ENCODE assay signal across 8 cellular contexts in genomic region chr9:93003552-93004407, GRCh38. TPM values are rescaled to one million over a fixed set of nuclear protein-coding genes. Genes with fewer than 3 reads are reported as not detected.
DNase-seq lines count a peak whose midpoint lies in the region; ATAC-seq and TF ChIP-seq lines count a peak whose summit lies in the region.

No MANE protein-coding gene starts in this region.

- H3K9me3 ChIP-seq in endodermal cell (ENCODE audit: control insufficient read depth, low read length) = no peaks in the 10 kb centered on the region
- H3K9me3 ChIP-seq in naive thymus-derived CD4-positive, alpha-beta T cell (ENCODE audit: control insufficient read depth in 2 of 3, low read length in 3 of 3) = peaks cover 0 to 8% (median 0%) of the 10 kb centered on the region in 3 experiments

- H3K27ac Mint-ChIP-seq in activated CD8-positive, alpha-beta T cell treated with anti-CD3 and anti-CD28 coated beads for 36 hours = peak overlapping the region; percentile 92
- H3K27ac Mint-ChIP-seq in endodermal cell = no peak overlapping the region
- H3K27ac Mint-ChIP-seq in naive thymus-derived CD4-positive, alpha-beta T cell = peak overlapping the region; percentile 81 to 98 (median 91)

- intact Hi-C loops in activated CD8-positive, alpha-beta T cell treated with anti-CD3 and anti-CD28 coated beads for 36 hours (cut with micrococcal nuclease) = loop anchor here (5.0 kb wide), 1 partner anchor 46 kb away; no protein-coding TSS in a partner anchor
- intact Hi-C loops in naive thymus-derived CD4-positive, alpha-beta T cell (cut with micrococcal nuclease) = loop anchor here (1.0 to 5.0 kb wide), 9 partner anchors 9 to 299 kb away; partner anchors contain the start of gene CARD19 (in 1 of the 2)

- no peak overlapping the region for H3K9ac ChIP-seq in endodermal cell (ENCODE audit: extremely low read depth, low read length, poor library complexity, severe bottlenecking)

- H3K9me3 Mint-ChIP-seq in activated CD8-positive, alpha-beta T cell treated with anti-CD3 and anti-CD28 coated beads for 36 hours = peaks cover 8% of the 10 kb centered on the region
- peaks cover 21% of the 10 kb centered on the region for H3K9me3 Mint-ChIP-seq in endodermal cell
- H3K9me3 Mint-ChIP-seq in naive thymus-derived CD4-positive, alpha-beta T cell = peaks cover 0 to 21% (median 4%) of the 10 kb centered on the region in 11 donors

- H3K4me3 Mint-ChIP-seq in activated CD8-positive, alpha-beta T cell treated with anti-CD3 and anti-CD28 coated beads for 36 hours = no peak overlapping the region
- H3K4me3 Mint-ChIP-seq in endodermal cell = no peak overlapping the region
- H3K4me3 Mint-ChIP-seq in naive thymus-derived CD4-positive, alpha-beta T cell = peak overlapping the region in 9 of 10 donors; percentile 54 to 72 (median 69)

- peaks cover 72% of the 10 kb centered on the region for H3K36me3 Mint-ChIP-seq in activated CD8-positive, alpha-beta T cell treated with anti-CD3 and anti-CD28 coated beads for 36 hours (ENCODE audit: low read depth)
- H3K36me3 Mint-ChIP-seq in endodermal cell (ENCODE audit: low read depth) = no peaks in the 10 kb centered on the region
- H3K36me3 Mint-ChIP-seq in naive thymus-derived CD4-positive, alpha-beta T cell = peaks cover 4 to 64% (median 46%) of the 10 kb centered on the region in 5 donors

- H3K4me1 Mint-ChIP-seq in activated CD8-positive, alpha-beta T cell treated with anti-CD3 and anti-CD28 coated beads for 36 hours (ENCODE audit: low read depth) = peaks cover 49% of the 10 kb centered on the region
- no peaks in the 10 kb centered on the region for H3K4me1 Mint-ChIP-seq in endodermal cell
- peaks cover 38 to 76% (median 67%) of the 10 kb centered on the region in 7 donors for H3K4me1 Mint-ChIP-seq in naive thymus-derived CD4-positive, alpha-beta T cell

- no peaks in the 10 kb centered on the region for H3K36me3 ChIP-seq in BJ (ENCODE audit: control insufficient read depth, insufficient read depth, low read length)
- H3K36me3 ChIP-seq in endodermal cell (ENCODE audit: control insufficient read depth, insufficient read depth, low read length) = no peaks in the 10 kb centered on the region
- peaks cover 39 to 66% (median 44%) of the 10 kb centered on the region in 3 experiments for H3K36me3 ChIP-seq in naive thymus-derived CD4-positive, alpha-beta T cell (ENCODE audit: control insufficient read depth in 2 of 3, insufficient read depth in 3 of 3, low read length in 3 of 3)

- ATAC-seq in GM19438 (IDR thresholded peaks at IDR 0.05; ENCODE audit: low read depth, unreplicated experiment) (peak; percentile 78), HG03196 (IDR thresholded peaks at IDR 0.05; ENCODE audit: unreplicated experiment) (no peak)
- ATAC-seq in activated CD8-positive, alpha-beta T cell treated with anti-CD3 and anti-CD28 coated beads for 36 hours = peak; percentile 93
- peak; percentile 88 for ATAC-seq in naive thymus-derived CD4-positive, alpha-beta T cell

- H3K4me1 ChIP-seq in endodermal cell (ENCODE audit: control insufficient read depth, insufficient read depth, low read length) = no peaks in the 10 kb centered on the region
- H3K4me1 ChIP-seq in naive thymus-derived CD4-positive, alpha-beta T cell (ENCODE audit: control insufficient read depth in 2 of 2, insufficient read depth in 2 of 2, low read length in 2 of 2) = peaks cover 47 to 60% of the 10 kb centered on the region in 2 donors

- CTCF ChIA-PET in BJ (lab: Yijun Ruan, JAX) = interaction anchor here (0.6 to 3.0 kb wide), 18 partner anchors 9 to 316 kb away, joined by 3 to 24 read pairs (median 4); no protein-coding TSS in a partner anchor
- CTCF ChIA-PET in activated CD8-positive, alpha-beta T cell treated with anti-CD3 and anti-CD28 coated beads for 36 hours (lab: Charles Lee) = interaction anchor here (0.7 to 5.7 kb wide), 47 partner anchors 11 to 563 kb away, joined by 3 to 75 read pairs (median 4); no protein-coding TSS in a partner anchor
- CTCF ChIA-PET in naive thymus-derived CD4-positive, alpha-beta T cell (lab: Charles Lee) = interaction anchor here (0.7 to 4.1 kb wide), 33 partner anchors 9 to 299 kb away, joined by 3 to 17 read pairs (median 4); no protein-coding TSS in a partner anchor

- 61 to 67% methylated on average over 22 to 28 of the region's 28 CpGs for WGBS in endodermal cell (ENCODE audit: insufficient coverage in 1 of 2, insufficient read length in 1 of 2), 2 experiments

- H3K4me3 ChIP-seq in BJ (ENCODE audit: low read depth, low read length) (no peak overlapping the region), endodermal cell (ENCODE audit: low read length) (no peak overlapping the region)
- H3K4me3 ChIP-seq in naive thymus-derived CD4-positive, alpha-beta T cell (ENCODE audit: low read length) = peak overlapping the region; percentile 21

- no peak for DNase-seq in BJ (ENCODE audit: low read depth)
- peak; percentile 39 to 72 for DNase-seq in NCI-H526 (lab: John Stamatoyannopoulos, UW)
- peak; percentile 79 for DNase-seq in activated CD8-positive, alpha-beta T cell treated with anti-CD3 and anti-CD28 coated beads for 36 hours
- DNase-seq in endodermal cell = peak; percentile 89
- peak in 8 of 9 donors; percentile 55 to 77 (median 70) for DNase-seq in naive thymus-derived CD4-positive, alpha-beta T cell
- peak; percentile 53 for DNase-seq in stimulated activated naive CD4-positive, alpha-beta T cell treated with Interleukin-2 at 50 U/mL for 16 hours (lab: John Stamatoyannopoulos, UW)

- H3K27me3 Mint-ChIP-seq in activated CD8-positive, alpha-beta T cell treated with anti-CD3 and anti-CD28 coated beads for 36 hours = no peaks in the 10 kb centered on the region
- H3K27me3 Mint-ChIP-seq in endodermal cell (ENCODE audit: insufficient read depth) = peaks cover 3% of the 10 kb centered on the region
- H3K27me3 Mint-ChIP-seq in naive thymus-derived CD4-positive, alpha-beta T cell = no peaks in the 10 kb centered on the region

- TF ChIP-seq CTCF in BJ (IDR thresholded peaks at IDR 0.05; ENCODE audit: insufficient read depth, low read depth, low read length) = peak; percentile 71
- peak; percentile 88 for TF ChIP-seq CTCF in activated CD8-positive, alpha-beta T cell treated with anti-CD3 and anti-CD28 coated beads for 36 hours (IDR thresholded peaks at IDR 0.05)
- peak; percentile 83 for TF ChIP-seq CTCF in endodermal cell (conservative IDR thresholded peaks at IDR 0.05)

- no peaks in the 10 kb centered on the region; the same call in 1 of the 2 replicates for H3K27me3 ChIP-seq in BJ (ENCODE audit: control insufficient read depth, insufficient read depth, low read length)
- no peaks in the 10 kb centered on the region for H3K27me3 ChIP-seq in endodermal cell (ENCODE audit: control insufficient read depth, insufficient read depth, low read length, poor library complexity, severe bottlenecking)
- no peaks in the 10 kb centered on the region for H3K27me3 ChIP-seq in naive thymus-derived CD4-positive, alpha-beta T cell (ENCODE audit: control insufficient read depth in 2 of 2, insufficient read depth in 2 of 2, low read length in 2 of 2)

- no peak overlapping the region for H3K27ac ChIP-seq in endodermal cell (ENCODE audit: low read depth, low read length)
- peak overlapping the region; percentile 56 for H3K27ac ChIP-seq in naive thymus-derived CD4-positive, alpha-beta T cell (ENCODE audit: low read depth, low read length)

- POLR2A ChIA-PET in BJ (lab: Charles Lee) = no interaction called here
- POLR2A ChIA-PET in activated CD8-positive, alpha-beta T cell treated with anti-CD3 and anti-CD28 coated beads for 36 hours (lab: Charles Lee) = interaction anchor here (0.8 to 2.1 kb wide), 8 partner anchors 12 to 140 kb away, joined by 3 to 9 read pairs (median 4); no protein-coding TSS in a partner anchor
- POLR2A ChIA-PET in naive thymus-derived CD4-positive, alpha-beta T cell (lab: Charles Lee) = interaction anchor here (0.8 to 7.5 kb wide), 25 partner anchors 8 to 130 kb away, joined by 3 to 113 read pairs (median 5); partner anchors contain the start of gene NINJ1

RNA-seq across cellular contexts. Expression of gene SUSD3, which starts 54.7 kb away (rescaled TPM):
- polyA plus RNA-seq in BJ (2011; rRNA removed) = 0.98 and 1.9 TPM in 2 replicates
- 0.57 and 1.6 TPM in 2 replicates for polyA minus RNA-seq in BJ (2011; rRNA and poly(A)+ RNA removed)
- 10 to 100 TPM; 34.6 to 36.7 TPM for total RNA-seq in activated CD8-positive, alpha-beta T cell treated with anti-CD3 and anti-CD28 coated beads for 36 hours
- total RNA-seq in endodermal cell = 1 to 10 TPM; 5.1 to 5.9 TPM
- polyA plus RNA-seq in endodermal cell (2013, experiment 1 of 2) = 3.1 TPM
- 2.7 TPM for polyA plus RNA-seq in endodermal cell (2013, experiment 2 of 2)
- 10 to 100 TPM; 62.8 to 83.5 (median 68.7) TPM for total RNA-seq in naive thymus-derived CD4-positive, alpha-beta T cell
- 100 to 1,000 TPM; 186 to 315 TPM for polyA plus RNA-seq in naive thymus-derived CD4-positive, alpha-beta T cell

RNA-seq across cellular contexts. Expression of gene FGD3, which starts 56.5 kb away (rescaled TPM):
- polyA plus RNA-seq in BJ (2011; rRNA removed) = not detected in 2 replicates
- not detected in 2 replicates for polyA minus RNA-seq in BJ (2011; rRNA and poly(A)+ RNA removed)
- 10 to 100 TPM; 41.6 to 43.5 TPM for total RNA-seq in activated CD8-positive, alpha-beta T cell treated with anti-CD3 and anti-CD28 coated beads for 36 hours
- 1 to 10 TPM; 1.4 to 1.9 TPM for total RNA-seq in endodermal cell
- polyA plus RNA-seq in endodermal cell (2013, experiment 1 of 2) = 0.96 TPM
- polyA plus RNA-seq in endodermal cell (2013, experiment 2 of 2) = 0.62 TPM
- 100 to 1,000 TPM; 141 to 341 (median 193) TPM for total RNA-seq in naive thymus-derived CD4-positive, alpha-beta T cell
- 100 to 1,000 TPM; 114 to 216 TPM for polyA plus RNA-seq in naive thymus-derived CD4-positive, alpha-beta T cell

Comparison
In these comparisons a context has a peak if more than half of its experiments do, and no peak if none do; other contexts are left out.
1. H3K4me3 Mint-ChIP-seq: peak in naive thymus-derived CD4-positive, alpha-beta T cell (9 of 10); none in activated CD8-positive, alpha-beta T cell treated with anti-CD3 and anti-CD28 coated beads for 36 hours (single experiment) and endodermal cell (single experiment).
2. RNA of gene SUSD3, which starts 54.7 kb away (total RNA-seq): 62.8 to 83.5 TPM in naive thymus-derived CD4-positive, alpha-beta T cell and 34.6 to 36.7 TPM in activated CD8-positive, alpha-beta T cell treated with anti-CD3 and anti-CD28 coated beads for 36 hours; 5.1 to 5.9 TPM in endodermal cell; every median in the first group is over 4 times any median in the second.
3. RNA of gene FGD3, which starts 56.5 kb away (total RNA-seq): 141 to 341 TPM in naive thymus-derived CD4-positive, alpha-beta T cell and 41.6 to 43.5 TPM in activated CD8-positive, alpha-beta T cell treated with anti-CD3 and anti-CD28 coated beads for 36 hours; 1.4 to 1.9 TPM in endodermal cell; every median in the first group is over 10 times any median in the second.
4. Peak in every context shown above with its lines, with median percentiles within 50 percentile points of each other: CTCF ChIP-seq.